Comparison of ENCODE assay signal across 9 cellular contexts in the genomic region with DNA sequence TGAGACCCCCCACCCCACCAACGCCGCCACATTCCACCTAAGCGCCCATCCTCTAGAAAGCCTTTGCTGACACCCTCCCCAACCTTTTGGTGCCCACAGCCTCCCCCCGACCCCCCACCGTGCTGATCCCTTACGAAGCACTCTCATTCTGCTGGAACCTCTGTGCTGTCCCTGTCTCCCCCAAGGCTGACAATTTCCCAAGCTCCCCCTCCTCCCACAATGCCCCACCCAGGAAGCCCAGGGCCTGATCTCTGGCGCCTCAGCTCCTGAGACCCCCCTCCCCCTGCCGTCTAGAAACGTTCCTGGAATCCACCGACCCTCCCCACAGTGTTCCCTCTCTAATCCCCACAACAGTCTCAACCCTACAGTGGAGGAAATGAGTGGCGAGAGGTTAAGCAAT. TPM values are rescaled to one million over a fixed set of nuclear protein-coding genes. Genes with fewer than 3 reads are reported as not detected.
DNase-seq lines count a peak whose midpoint lies in the region; ATAC-seq and TF ChIP-seq lines count a peak whose summit lies in the region.
"Had no signal": no experiment of that assay in that cellular context is flagged by ENCODE, and none has a peak within 500 bp of the region (broad histone marks: within the 10 kb centered on the region; RNA-seq: fewer than 3 reads in every experiment).

No MANE protein-coding gene starts in this region.

- H3K4me3 Mint-ChIP-seq in activated naive CD4-positive, alpha-beta T cell treated with anti-CD3 and anti-CD28 coated beads, Interleukin-2, amount 10 ng/mL, durations not matched to agents 7 days and 5 days, result peak overlapping the region; percentile 57
- peak overlapping the region; percentile 74 for H3K4me3 Mint-ChIP-seq in mesothelial cell of epicardium

- no peaks in the 10 kb centered on the region for H3K27me3 ChIP-seq in body of pancreas
- no peaks in the 10 kb centered on the region for H3K27me3 ChIP-seq in tibial nerve

- H3K27ac Mint-ChIP-seq in activated naive CD4-positive, alpha-beta T cell treated with anti-CD3 and anti-CD28 coated beads, Interleukin-2, amount 10 ng/mL, durations not matched to agents 7 days and 5 days, result no peak overlapping the region
- H3K27ac Mint-ChIP-seq in mesothelial cell of epicardium, result peak overlapping the region; percentile 96

- intact Hi-C loops in body of pancreas (cut with DNase I), result no loop called here

- H3K27me3 Mint-ChIP-seq in activated naive CD4-positive, alpha-beta T cell treated with anti-CD3 and anti-CD28 coated beads, Interleukin-2, amount 10 ng/mL, durations not matched to agents 7 days and 5 days, result peaks cover 52% of the 10 kb centered on the region
- no peaks in the 10 kb centered on the region for H3K27me3 Mint-ChIP-seq in mesothelial cell of epicardium (ENCODE audit: low read depth)

- H3K4me3 ChIP-seq in body of pancreas (no peak overlapping the region), tibial nerve (peak overlapping the region; percentile 36 to 69 (median 51))

- peaks cover 4% of the 10 kb centered on the region for H3K36me3 Mint-ChIP-seq in activated naive CD4-positive, alpha-beta T cell treated with anti-CD3 and anti-CD28 coated beads, Interleukin-2, amount 10 ng/mL, durations not matched to agents 7 days and 5 days
- peaks cover 19% of the 10 kb centered on the region for H3K36me3 Mint-ChIP-seq in mesothelial cell of epicardium

- WGBS in body of pancreas, 2 donors, result 53 to 55% methylated on average over 10 to 11 of the region's 11 CpGs
- WGBS in tibial nerve, 2 donors, result 34 to 39% methylated on average over 11 of the region's 11 CpGs

- peaks cover 16% of the 10 kb centered on the region for H3K4me1 Mint-ChIP-seq in activated naive CD4-positive, alpha-beta T cell treated with anti-CD3 and anti-CD28 coated beads, Interleukin-2, amount 10 ng/mL, durations not matched to agents 7 days and 5 days
- peaks cover 41% of the 10 kb centered on the region for H3K4me1 Mint-ChIP-seq in mesothelial cell of epicardium

- H3K4me1 ChIP-seq in body of pancreas, result peaks cover 17% of the 10 kb centered on the region
- H3K4me1 ChIP-seq in tibial nerve, result peaks cover 0 to 44% (median 11%) of the 10 kb centered on the region in 4 donors

- TF ChIP-seq POLR2A in body of pancreas (IDR thresholded peaks at IDR 0.05) (no peak), tibial nerve (IDR thresholded peaks at IDR 0.05) (no peak)

- H3K36me3 ChIP-seq in body of pancreas (replicated peaks in 1 of 2; ENCODE audit: insufficient read depth in 1 of 2, low read depth in 2 of 2), result no peaks in the 10 kb centered on the region
- no peaks in the 10 kb centered on the region for H3K36me3 ChIP-seq in tibial nerve

- ATAC-seq in body of pancreas, result no peak

- CTCF ChIA-PET in activated naive CD4-positive, alpha-beta T cell treated with anti-CD3 and anti-CD28 coated beads, Interleukin-2, amount 10 ng/mL, durations not matched to agents 7 days and 5 days (lab: Charles Lee), result interaction anchor here (0.9 to 1.2 kb wide), 2 partner anchors 50 to 149 kb away, joined by 3 read pairs; no protein-coding TSS in a partner anchor

- TF ChIP-seq CTCF in body of pancreas (IDR thresholded peaks at IDR 0.05) (no peak), mesothelial cell of epicardium (IDR thresholded peaks at IDR 0.05; ENCODE audit: unreplicated experiment) (no peak), tibial nerve (IDR thresholded peaks at IDR 0.05) (no peak)

- TF ChIP-seq EP300 in tibial nerve (IDR thresholded peaks at IDR 0.05), result no peak

- peaks cover 18% of the 10 kb centered on the region for H3K9me3 Mint-ChIP-seq in activated naive CD4-positive, alpha-beta T cell treated with anti-CD3 and anti-CD28 coated beads, Interleukin-2, amount 10 ng/mL, durations not matched to agents 7 days and 5 days
- peaks cover 34% of the 10 kb centered on the region for H3K9me3 Mint-ChIP-seq in mesothelial cell of epicardium

- H3K27ac ChIP-seq in body of pancreas (peak overlapping the region; percentile 71 to 90 (median 87)), tibial nerve (peak overlapping the region; percentile 77 to 88 (median 78))

- H3K9me3 ChIP-seq in body of pancreas (peaks cover 0 to 11% (median 0%) of the 10 kb centered on the region in 3 donors), tibial nerve (peaks cover 0 to 35% (median 6%) of the 10 kb centered on the region in 4 donors)

- no peak for DNase-seq in activated naive CD4-positive, alpha-beta T cell treated with anti-CD3 and anti-CD28 coated beads, Interleukin-2, amount 10 ng/mL, durations not matched to agents 7 days and 5 days
- no peak for DNase-seq in activated naive CD4-positive, alpha-beta T cell (lab: John Stamatoyannopoulos, UW)
- DNase-seq in body of pancreas (no peak), mesothelial cell of epicardium (ENCODE audit: low spot score in 2 of 2, unreplicated experiment in 2 of 2) (peak in 1 of 2 experiments; percentile 39), tibial nerve (ENCODE audit: low spot score in 2 of 2) (no peak), NCI-H2107 treated with DMSO at 0.1 percent for 48 hours (lab: John Stamatoyannopoulos, UW; ENCODE audit: unreplicated experiment) (no peak), NCI-H1436 (lab: John Stamatoyannopoulos, UW) (no peak), kidney glomerular epithelial cell (lab: John Stamatoyannopoulos, UW) (no peak)

RNA-seq across cellular contexts. Expression of a gene that starts 18.4 kb away (rescaled TPM):
- total RNA-seq in body of pancreas (10 to 100 TPM in 1 of 2 donors, not detected in 1; 10.4 TPM), mesothelial cell of epicardium (5.2 to 6.8 TPM (median 5.3 TPM) in 3 replicates), tibial nerve (10 to 100 TPM in 1 of 4 donors, 1 to 10 TPM in 3; 5.4 to 17.1 (median 8.6) TPM)
- total RNA-seq: activated CD8-positive, alpha-beta memory T cell treated with anti-CD3 and anti-CD28 coated beads for 36 hours had no signal

RNA-seq across cellular contexts. Expression of a gene that starts 32.7 kb away (rescaled TPM):
- total RNA-seq in body of pancreas (1 to 10 TPM; 1.8 to 8.2 TPM), mesothelial cell of epicardium (34.3 to 38.0 TPM (median 36.4 TPM) in 3 replicates), tibial nerve (10 to 100 TPM in 3 of 4 donors, 1 to 10 TPM in 1; 8.1 to 14.3 (median 13.6) TPM)
- total RNA-seq: activated CD8-positive, alpha-beta memory T cell treated with anti-CD3 and anti-CD28 coated beads for 36 hours had no signal

Comparison
In these comparisons a context has a peak if more than half of its experiments do, and no peak if none do; other contexts are left out.
1. H3K4me3 ChIP-seq: peak in tibial nerve (4 of 4); none in body of pancreas (0 of 2).